In genomic region chr18:23661735-23662308, GRCh38 we compare ENCODE assay signal across 7 cellular contexts. TPM values are rescaled to one million over a fixed set of nuclear protein-coding genes. Genes with fewer than 3 reads are reported as not detected.
DNase-seq lines count a peak whose midpoint lies in the region; ATAC-seq and TF ChIP-seq lines count a peak whose summit lies in the region.

No MANE protein-coding gene starts in this region.

- DNase-seq in HFF-Myc (ENCODE audit: extremely low read depth, low read depth) (no peak), T-helper 17 cell (no peak), foreskin fibroblast (peak in 1 of 2 donors; percentile 34), iPS-NIHi7 (ENCODE audit: extremely low spot score) (no peak)

- peaks cover 49% of the 10 kb centered on the region for H3K27me3 Mint-ChIP-seq in T-helper 17 cell

- peaks cover 18 to 28% (median 19%) of the 10 kb centered on the region in 3 donors for H3K27me3 ChIP-seq in skeletal muscle tissue (ENCODE audit: control insufficient read depth in 3 of 3, insufficient read depth in 3 of 3, low read length in 3 of 3)

- TF ChIP-seq CTCF in HFF-Myc (IDR thresholded peaks at IDR 0.05; ENCODE audit: low read depth, low read length, missing control alignments): no peak
- TF ChIP-seq CTCF in foreskin fibroblast (IDR thresholded peaks at IDR 0.05; ENCODE audit: low read depth, low read length): no peak

- peak overlapping the region; percentile 81 for H3K4me3 Mint-ChIP-seq in T-helper 17 cell

- H3K4me1 Mint-ChIP-seq in T-helper 17 cell: peaks cover 23% of the 10 kb centered on the region

- H3K36me3 ChIP-seq in skeletal muscle tissue (ENCODE audit: control insufficient read depth in 3 of 3, insufficient read depth in 3 of 3, low read length in 3 of 3): no peaks in the 10 kb centered on the region

- peaks cover 4 to 8% (median 5%) of the 10 kb centered on the region in 3 donors for H3K4me1 ChIP-seq in skeletal muscle tissue (ENCODE audit: control insufficient read depth in 3 of 3, insufficient read depth in 3 of 3, low read length in 3 of 3)

- no peaks in the 10 kb centered on the region for H3K9me3 ChIP-seq in T-helper 17 cell (ENCODE audit: control insufficient read depth, low read length, poor library complexity, severe bottlenecking)
- H3K9me3 ChIP-seq in skeletal muscle tissue (ENCODE audit: control insufficient read depth in 3 of 3, low read length in 3 of 3): no peaks in the 10 kb centered on the region

- peak overlapping the region in 1 of 3 donors; percentile 54 for H3K9ac ChIP-seq in skeletal muscle tissue (ENCODE audit: low read depth in 1 of 3, low read length in 3 of 3)

- ATAC-seq in T-helper 17 cell (no peak), GM21737 (IDR thresholded peaks at IDR 0.05; ENCODE audit: unreplicated experiment) (no peak), GM18502 (IDR thresholded peaks at IDR 0.05; ENCODE audit: poor library complexity, unreplicated experiment) (no peak)

- peaks cover 3% of the 10 kb centered on the region for H3K36me3 Mint-ChIP-seq in T-helper 17 cell (ENCODE audit: low read depth)

- H3K27ac Mint-ChIP-seq in T-helper 17 cell: peak overlapping the region; percentile 21

- no peak overlapping the region for H3K27ac ChIP-seq in skeletal muscle tissue (ENCODE audit: low read depth, low read length)

- H3K4me3 ChIP-seq in HFF-Myc (replicated peaks; ENCODE audit: low read depth, low read length) (peak overlapping the region; percentile 52), foreskin fibroblast (ENCODE audit: low read depth in 1 of 2, low read length in 2 of 2) (peak overlapping the region; percentile 49 to 78), skeletal muscle tissue (ENCODE audit: low read length in 3 of 3) (peak overlapping the region; percentile 40 to 66 (median 58))

RNA-seq across cellular contexts. Expression of gene ANKRD29, which starts 0.9 kb away (rescaled TPM):
- under 1 TPM; 0.25 to 0.26 TPM for total RNA-seq in T-helper 17 cell
- 3.7 TPM for total RNA-seq in skeletal muscle tissue

RNA-seq across cellular contexts. Expression of gene LAMA3, which starts 27.4 kb away (rescaled TPM):
- total RNA-seq in T-helper 17 cell (under 1 TPM in 1 of 2 donors, not detected in 1; 0.07 TPM), skeletal muscle tissue (8.4 TPM)
